In the genomic region with DNA sequence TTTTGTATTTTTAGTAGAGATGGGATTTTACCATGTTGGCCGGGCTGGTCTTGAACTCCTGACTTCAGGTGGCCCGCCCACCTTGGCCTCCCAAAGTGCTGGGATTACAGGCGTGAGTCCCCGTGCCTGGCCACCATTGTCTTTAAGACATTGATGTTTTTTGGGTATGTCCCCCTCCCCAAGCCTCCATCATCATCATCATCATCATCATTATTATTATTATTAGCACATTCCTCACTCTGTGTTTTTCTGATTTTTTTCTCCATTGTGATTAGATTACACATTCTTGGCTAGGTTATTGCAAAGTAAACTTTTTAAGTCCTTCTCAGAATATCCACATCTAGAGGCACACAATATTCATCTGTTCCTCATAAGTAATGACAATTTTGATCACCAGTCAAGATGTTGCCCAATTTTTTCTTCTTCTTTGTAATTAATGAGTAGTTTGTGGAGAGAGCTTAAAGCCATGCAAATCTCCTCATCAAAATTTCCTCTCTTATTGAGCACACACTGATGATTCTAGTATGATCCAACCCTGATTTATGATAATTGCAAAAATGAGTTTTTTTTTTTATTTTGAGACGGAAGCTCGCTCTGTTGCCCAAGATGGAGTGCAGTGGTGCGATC, we compare ENCODE assay signal across 22 cellular contexts. TPM values are rescaled to one million over a fixed set of nuclear protein-coding genes. Genes with fewer than 3 reads are reported as not detected.
DNase-seq lines count a peak whose midpoint lies in the region; ATAC-seq lines count a peak whose summit lies in the region.
"Had no signal": no experiment of that assay in that cellular context is flagged by ENCODE, and none has a peak within 500 bp of the region (broad histone marks: within the 10 kb centered on the region; RNA-seq: fewer than 3 reads in every experiment).

No MANE protein-coding gene starts in this region.

- no peaks in the 10 kb centered on the region for H3K36me3 ChIP-seq in CD8-positive, alpha-beta memory T cell (ENCODE audit: insufficient read depth, low read length)
- H3K36me3 ChIP-seq in naive thymus-derived CD4-positive, alpha-beta T cell (ENCODE audit: control insufficient read depth in 2 of 3, insufficient read depth in 3 of 3, low read length in 3 of 3) = peaks cover 0 to 10% (median 5%) of the 10 kb centered on the region in 3 experiments
- H3K36me3 ChIP-seq: colonic mucosa had no signal

- H3K4me3 ChIP-seq in CD8-positive, alpha-beta memory T cell (ENCODE audit: low read length) = no peak overlapping the region
- no peak overlapping the region for H3K4me3 ChIP-seq in naive thymus-derived CD4-positive, alpha-beta T cell (ENCODE audit: low read length)
- H3K4me3 ChIP-seq: A549, colonic mucosa, SJSA1, thyroid gland had no signal

- H3K4me3 Mint-ChIP-seq in activated CD4-positive, alpha-beta T cell treated with anti-CD3 and anti-CD28 coated beads, Interleukin-2, amount 10 ng/mL, durations not matched to agents 24 days and 14 days = peak overlapping the region; percentile 45
- peak overlapping the region in 3 of 7 donors; percentile 19 to 77 (median 29) for H3K4me3 Mint-ChIP-seq in CD8-positive, alpha-beta memory T cell
- H3K4me3 Mint-ChIP-seq in activated T-helper 2 cell treated with anti-CD3 and anti-CD28 coated beads, Interferon-gamma antibody, Interleukin-2, Interleukin-4, amounts not matched to agents 10 μg/mL and 5 μg/mL and 100 μg/mL, durations not matched to agents 14 hours and 24 hours and 36 hours (ENCODE audit: low read depth) = peak overlapping the region; percentile 37
- H3K4me3 Mint-ChIP-seq in naive thymus-derived CD4-positive, alpha-beta T cell = peak overlapping the region in 9 of 10 donors; percentile 0 to 69 (median 43)
- H3K4me3 Mint-ChIP-seq: brain, neural crest cell had no signal

- H3K9me3 ChIP-seq in CD8-positive, alpha-beta memory T cell (ENCODE audit: low read length) = no peaks in the 10 kb centered on the region
- H3K9me3 ChIP-seq in naive thymus-derived CD4-positive, alpha-beta T cell (ENCODE audit: control insufficient read depth in 2 of 3, low read length in 3 of 3) = no peaks in the 10 kb centered on the region
- H3K9me3 ChIP-seq: A549, colonic mucosa, SJSA1, thyroid gland had no signal

- intact Hi-C loops in activated CD4-positive, alpha-beta T cell treated with anti-CD3 and anti-CD28 coated beads, Interleukin-2, amount 10 ng/mL, durations not matched to agents 24 days and 14 days (cut with micrococcal nuclease) = loop anchor here (5.0 kb wide), 1 partner anchor 48 kb away; a partner anchor contains a TSS
- intact Hi-C loops in activated T-helper 2 cell treated with anti-CD3 and anti-CD28 coated beads, Interferon-gamma antibody, Interleukin-2, Interleukin-4, amounts not matched to agents 10 μg/mL and 5 μg/mL and 100 μg/mL, durations not matched to agents 14 hours and 24 hours and 36 hours (cut with micrococcal nuclease) = no loop called here
- intact Hi-C loops in naive thymus-derived CD4-positive, alpha-beta T cell (cut with micrococcal nuclease) = loop anchor here in 1 of 2 donors (5.0 kb wide), 1 partner anchor 33 kb away; no protein-coding TSS in a partner anchor

- H3K27me3 Mint-ChIP-seq in activated CD4-positive, alpha-beta T cell treated with anti-CD3 and anti-CD28 coated beads, Interleukin-2, amount 10 ng/mL, durations not matched to agents 24 days and 14 days = no peaks in the 10 kb centered on the region
- H3K27me3 Mint-ChIP-seq in CD8-positive, alpha-beta memory T cell = no peaks in the 10 kb centered on the region
- H3K27me3 Mint-ChIP-seq in activated T-helper 2 cell treated with anti-CD3 and anti-CD28 coated beads, Interferon-gamma antibody, Interleukin-2, Interleukin-4, amounts not matched to agents 10 μg/mL and 5 μg/mL and 100 μg/mL, durations not matched to agents 14 hours and 24 hours and 36 hours (ENCODE audit: low read depth) = no peaks in the 10 kb centered on the region
- no peaks in the 10 kb centered on the region for H3K27me3 Mint-ChIP-seq in naive thymus-derived CD4-positive, alpha-beta T cell
- H3K27me3 Mint-ChIP-seq: brain had no signal

- CTCF ChIA-PET in CD8-positive, alpha-beta memory T cell (lab: Charles Lee) = no interaction called here
- CTCF ChIA-PET in naive thymus-derived CD4-positive, alpha-beta T cell (lab: Charles Lee) = no interaction called here

- H3K27me3 ChIP-seq in CD8-positive, alpha-beta memory T cell (ENCODE audit: insufficient read depth, low read length, poor library complexity, severe bottlenecking) = no peaks in the 10 kb centered on the region
- no peaks in the 10 kb centered on the region for H3K27me3 ChIP-seq in naive thymus-derived CD4-positive, alpha-beta T cell (ENCODE audit: control insufficient read depth in 2 of 2, insufficient read depth in 2 of 2, low read length in 2 of 2)
- H3K27me3 ChIP-seq: colonic mucosa, foreskin keratinocyte, SJSA1, thyroid gland had no signal

- H3K36me3 Mint-ChIP-seq in activated CD4-positive, alpha-beta T cell treated with anti-CD3 and anti-CD28 coated beads, Interleukin-2, amount 10 ng/mL, durations not matched to agents 24 days and 14 days (ENCODE audit: low read depth) = peaks cover 34% of the 10 kb centered on the region
- H3K36me3 Mint-ChIP-seq in CD8-positive, alpha-beta memory T cell = peaks cover 5 to 63% (median 14%) of the 10 kb centered on the region in 3 donors
- H3K36me3 Mint-ChIP-seq in activated T-helper 2 cell treated with anti-CD3 and anti-CD28 coated beads, Interferon-gamma antibody, Interleukin-2, Interleukin-4, amounts not matched to agents 10 μg/mL and 5 μg/mL and 100 μg/mL, durations not matched to agents 14 hours and 24 hours and 36 hours (ENCODE audit: low read depth) = peaks cover 48% of the 10 kb centered on the region
- peaks cover 5 to 33% (median 27%) of the 10 kb centered on the region in 5 donors for H3K36me3 Mint-ChIP-seq in naive thymus-derived CD4-positive, alpha-beta T cell

- no peak for ATAC-seq in naive thymus-derived CD4-positive, alpha-beta T cell
- ATAC-seq in left lobe of liver = no peak
- ATAC-seq: foreskin keratinocyte had no signal

- H3K4me1 ChIP-seq in CD8-positive, alpha-beta memory T cell (ENCODE audit: insufficient read depth, low read length) = peaks cover 42% of the 10 kb centered on the region
- peaks cover 0 to 32% of the 10 kb centered on the region in 2 donors for H3K4me1 ChIP-seq in naive thymus-derived CD4-positive, alpha-beta T cell (ENCODE audit: control insufficient read depth in 2 of 2, insufficient read depth in 2 of 2, low read length in 2 of 2)
- H3K4me1 ChIP-seq: colonic mucosa had no signal

- no peaks in the 10 kb centered on the region for H3K9me3 Mint-ChIP-seq in activated CD4-positive, alpha-beta T cell treated with anti-CD3 and anti-CD28 coated beads, Interleukin-2, amount 10 ng/mL, durations not matched to agents 24 days and 14 days
- H3K9me3 Mint-ChIP-seq in CD8-positive, alpha-beta memory T cell = no peaks in the 10 kb centered on the region
- no peaks in the 10 kb centered on the region for H3K9me3 Mint-ChIP-seq in activated T-helper 2 cell treated with anti-CD3 and anti-CD28 coated beads, Interferon-gamma antibody, Interleukin-2, Interleukin-4, amounts not matched to agents 10 μg/mL and 5 μg/mL and 100 μg/mL, durations not matched to agents 14 hours and 24 hours and 36 hours
- H3K9me3 Mint-ChIP-seq in naive thymus-derived CD4-positive, alpha-beta T cell = no peaks in the 10 kb centered on the region
- H3K9me3 Mint-ChIP-seq: neural crest cell had no signal

- peaks cover 24% of the 10 kb centered on the region for H3K4me1 Mint-ChIP-seq in activated CD4-positive, alpha-beta T cell treated with anti-CD3 and anti-CD28 coated beads, Interleukin-2, amount 10 ng/mL, durations not matched to agents 24 days and 14 days
- peaks cover 66 to 94% (median 81%) of the 10 kb centered on the region in 3 donors for H3K4me1 Mint-ChIP-seq in CD8-positive, alpha-beta memory T cell
- H3K4me1 Mint-ChIP-seq in activated T-helper 2 cell treated with anti-CD3 and anti-CD28 coated beads, Interferon-gamma antibody, Interleukin-2, Interleukin-4, amounts not matched to agents 10 μg/mL and 5 μg/mL and 100 μg/mL, durations not matched to agents 14 hours and 24 hours and 36 hours (ENCODE audit: low read depth) = peaks cover 27% of the 10 kb centered on the region
- H3K4me1 Mint-ChIP-seq in naive thymus-derived CD4-positive, alpha-beta T cell = peaks cover 46 to 96% (median 86%) of the 10 kb centered on the region in 7 donors

- H3K27ac ChIP-seq in CD8-positive, alpha-beta memory T cell (ENCODE audit: low read depth, low read length) = no peak overlapping the region
- H3K27ac ChIP-seq in naive thymus-derived CD4-positive, alpha-beta T cell (ENCODE audit: low read depth, low read length) = no peak overlapping the region
- H3K27ac ChIP-seq: colonic mucosa, foreskin keratinocyte, thyroid gland had no signal

- H3K27ac Mint-ChIP-seq in activated CD4-positive, alpha-beta T cell treated with anti-CD3 and anti-CD28 coated beads, Interleukin-2, amount 10 ng/mL, durations not matched to agents 24 days and 14 days = peak overlapping the region; percentile 71
- H3K27ac Mint-ChIP-seq in CD8-positive, alpha-beta memory T cell = peak overlapping the region in 7 of 8 donors; percentile 1 to 59 (median 38)
- peak overlapping the region; percentile 79 for H3K27ac Mint-ChIP-seq in activated T-helper 2 cell treated with anti-CD3 and anti-CD28 coated beads, Interferon-gamma antibody, Interleukin-2, Interleukin-4, amounts not matched to agents 10 μg/mL and 5 μg/mL and 100 μg/mL, durations not matched to agents 14 hours and 24 hours and 36 hours
- peak overlapping the region; percentile 19 to 91 (median 73) for H3K27ac Mint-ChIP-seq in naive thymus-derived CD4-positive, alpha-beta T cell

- POLR2A ChIA-PET in CD8-positive, alpha-beta memory T cell (lab: Charles Lee) = interaction anchor here (0.8 kb wide), 1 partner anchor 72 kb away, joined by 3 read pairs; no protein-coding TSS in a partner anchor
- POLR2A ChIA-PET in naive thymus-derived CD4-positive, alpha-beta T cell (lab: Charles Lee) = interaction anchor here (0.6 to 0.7 kb wide), 3 partner anchors 15 to 1882 kb away, joined by 3 to 4 read pairs (median 3); no protein-coding TSS in a partner anchor

- no peak for DNase-seq in activated CD4-positive, alpha-beta T cell treated with anti-CD3 and anti-CD28 coated beads, Interleukin-2, amount 10 ng/mL, durations not matched to agents 24 days and 14 days
- DNase-seq in activated CD4-positive, alpha-beta T cell treated with anti-CD3 and anti-CD28 coated beads, Interleukin-2, amount 50 U/mL, for 48 hours = no peak
- no peak for DNase-seq in CD8-positive, alpha-beta memory T cell
- no peak for DNase-seq in activated T-helper 2 cell treated with anti-CD3 and anti-CD28 coated beads, Interferon-gamma antibody, Interleukin-2, Interleukin-4, amounts not matched to agents 10 μg/mL and 5 μg/mL and 100 μg/mL, durations not matched to agents 14 hours and 24 hours and 36 hours (ENCODE audit: low spot score)
- DNase-seq in naive thymus-derived CD4-positive, alpha-beta T cell = no peak
- DNase-seq in left lobe of liver (ENCODE audit: low spot score) (no peak), NOMO-1 (lab: John Stamatoyannopoulos, UW; ENCODE audit: unreplicated experiment in 2 of 2) (no peak), NCI-H345 treated with DMSO at 0.1 percent for 48 hours (lab: John Stamatoyannopoulos, UW; ENCODE audit: unreplicated experiment) (no peak)
- DNase-seq: activated CD8-positive, alpha-beta memory T cell treated with anti-CD3 and anti-CD28 coated beads for 24 hours; activated gamma-delta T cell; colonic mucosa; foreskin keratinocyte; kidney glomerular epithelial cell; mesenchymal stem cell; NCI-H1417; NCI-H2171 treated with DMSO at 0.1 percent for 48 hours; NCI-H748 treated with DMSO at 0.1 percent for 48 hours; thyroid gland had no signal

RNA-seq across cellular contexts. Expression of a gene that starts 47.5 kb away (rescaled TPM):
- 32.3 and 34.3 TPM in 2 replicates for total RNA-seq in activated CD4-positive, alpha-beta T cell treated with anti-CD3 and anti-CD28 coated beads, Interleukin-2, amount 10 ng/mL, durations not matched to agents 24 days and 14 days
- total RNA-seq in CD8-positive, alpha-beta memory T cell = 10 to 100 TPM; 40.9 to 41.3 TPM
- polyA plus RNA-seq in CD8-positive, alpha-beta memory T cell = 45.3 TPM
- 35.3 and 35.4 TPM in 2 replicates for total RNA-seq in activated T-helper 2 cell treated with anti-CD3 and anti-CD28 coated beads, Interferon-gamma antibody, Interleukin-2, Interleukin-4, amounts not matched to agents 10 μg/mL and 5 μg/mL and 100 μg/mL, durations not matched to agents 14 hours and 24 hours and 36 hours
- 100 to 1,000 TPM in 4 of 5 experiments, 10 to 100 TPM in 1; 46.0 to 156 (median 117) TPM for total RNA-seq in naive thymus-derived CD4-positive, alpha-beta T cell
- 10 to 100 TPM; 50.0 to 63.3 TPM for polyA plus RNA-seq in naive thymus-derived CD4-positive, alpha-beta T cell
- total RNA-seq in left lobe of liver = 9.6 TPM
